In the genomic region with DNA sequence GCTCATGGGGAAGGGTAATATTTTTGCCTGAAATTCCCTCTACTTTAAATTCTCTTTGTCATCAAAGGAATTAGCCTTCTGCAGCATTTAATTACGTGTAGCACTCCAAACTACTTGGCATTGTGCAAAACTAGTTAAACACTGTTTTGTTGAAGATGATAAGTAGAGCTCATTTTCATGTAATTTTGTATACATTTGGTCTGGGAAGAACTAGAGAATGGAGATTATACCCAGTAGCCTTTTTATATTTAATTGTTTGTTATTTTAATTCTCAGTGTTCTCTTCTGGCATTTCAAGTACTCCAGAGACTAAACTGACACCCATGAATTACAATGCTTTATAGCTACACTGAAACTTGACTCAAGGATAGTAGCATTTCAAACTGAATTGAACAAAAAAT, we compare ENCODE assay signal across 2 cellular contexts.
"Had no signal": no experiment of that assay in that cellular context is flagged by ENCODE, and none has a peak within 500 bp of the region (broad histone marks: within the 10 kb centered on the region; RNA-seq: fewer than 3 reads in every experiment).

No MANE protein-coding gene starts in this region.

- DNase-seq: GDM1, GF-D8 had no signal
